9 cellular contexts compared by ENCODE assay signal in the genomic region with DNA sequence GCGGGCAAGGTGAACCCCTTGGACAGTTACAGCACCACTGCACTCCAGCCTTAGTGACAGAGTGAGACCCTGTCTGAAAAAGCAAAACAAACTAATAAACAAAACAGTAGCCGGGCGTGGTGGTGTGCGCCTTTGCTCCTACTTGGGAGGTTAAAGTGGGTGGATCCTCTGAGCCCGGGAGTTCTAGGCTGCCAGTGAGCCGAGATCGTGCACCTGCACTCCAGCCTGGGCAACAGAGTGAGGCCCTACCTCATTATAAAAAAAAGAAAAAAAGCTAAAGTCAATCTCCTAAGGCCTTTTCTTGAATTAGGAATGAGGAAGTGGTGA. TPM values are rescaled to one million over a fixed set of nuclear protein-coding genes. Genes with fewer than 3 reads are reported as not detected.
A peak's percentile ranks its signal among the peaks of the same experiment; 100 is the strongest.
DNase-seq lines count a peak whose midpoint lies in the region; ATAC-seq and TF ChIP-seq lines count a peak whose summit lies in the region.
"Had no signal": no experiment of that assay in that cellular context is flagged by ENCODE, and none has a peak within 500 bp of the region (broad histone marks: within the 10 kb centered on the region; RNA-seq: fewer than 3 reads in every experiment).

No MANE protein-coding gene starts in this region.

- no peak for ATAC-seq in left ventricle myocardium superior
- peak; percentile 24 to 49 for ATAC-seq in lower lobe of right lung

- DNase-seq in left ventricle myocardium inferior = no peak
- DNase-seq in left ventricle myocardium superior = no peak
- DNase-seq in activated T-helper 1 cell treated with anti-CD3 and anti-CD28 coated beads, Interleukin-12 subunit alpha, Interleukin-12 subunit beta, Interleukin-2, Interleukin-4 antibody, amounts not matched to agents 30 ng/mL and 10 ng/mL and 1 ng/mL, durations not matched to agents 14 hours and 24 hours and 36 hours (ENCODE audit: low spot score) = no peak
- DNase-seq in lower lobe of right lung = no peak
- DNase-seq in vagina (ENCODE audit: extremely low spot score in 2 of 2) = no peak
- no peak for DNase-seq in effector CD8-positive, alpha-beta T cell (lab: John Stamatoyannopoulos, UW)
- DNase-seq in NCI-H2227 treated with DMSO at 0.1 percent for 48 hours (lab: John Stamatoyannopoulos, UW) = no peak
- no peak for DNase-seq in activated effector memory CD4-positive, alpha-beta T cell treated with anti-CD3 and anti-CD28 coated beads, Interleukin-2, amount 50 U/mL, for 16 hours

- H3K36me3 ChIP-seq in left ventricle myocardium inferior = no peaks in the 10 kb centered on the region
- H3K36me3 ChIP-seq in lower lobe of right lung = no peaks in the 10 kb centered on the region
- no peaks in the 10 kb centered on the region for H3K36me3 ChIP-seq in vagina

- H3K27me3 Mint-ChIP-seq in activated T-helper 1 cell treated with anti-CD3 and anti-CD28 coated beads, Interleukin-12 subunit alpha, Interleukin-12 subunit beta, Interleukin-2, Interleukin-4 antibody, amounts not matched to agents 30 ng/mL and 10 ng/mL and 1 ng/mL, durations not matched to agents 14 hours and 24 hours and 36 hours (ENCODE audit: insufficient read depth) = no peaks in the 10 kb centered on the region

- peak overlapping the region; percentile 78 for H3K4me3 Mint-ChIP-seq in activated T-helper 1 cell treated with anti-CD3 and anti-CD28 coated beads, Interleukin-12 subunit alpha, Interleukin-12 subunit beta, Interleukin-2, Interleukin-4 antibody, amounts not matched to agents 30 ng/mL and 10 ng/mL and 1 ng/mL, durations not matched to agents 14 hours and 24 hours and 36 hours

- H3K4me3 ChIP-seq in left ventricle myocardium inferior = peak overlapping the region; percentile 67
- H3K4me3 ChIP-seq in lower lobe of right lung = peak overlapping the region; percentile 53
- peak overlapping the region; percentile 50 to 51 for H3K4me3 ChIP-seq in vagina
- H3K4me3 ChIP-seq: SK-N-MC had no signal

- TF ChIP-seq CTCF in left ventricle myocardium inferior (IDR thresholded peaks at IDR 0.05; ENCODE audit: borderline replicate concordance) (no peak), lower lobe of right lung (IDR thresholded peaks at IDR 0.05) (no peak), vagina (IDR thresholded peaks at IDR 0.05) (no peak)

- peaks cover 4% of the 10 kb centered on the region for H3K9me3 ChIP-seq in left ventricle myocardium inferior (replicated peaks)
- no peaks in the 10 kb centered on the region for H3K9me3 ChIP-seq in lower lobe of right lung
- H3K9me3 ChIP-seq in vagina = no peaks in the 10 kb centered on the region

- H3K27me3 ChIP-seq in left ventricle myocardium inferior (ENCODE audit: low read depth) (no peaks in the 10 kb centered on the region), lower lobe of right lung (ENCODE audit: low read depth) (no peaks in the 10 kb centered on the region), vagina (no peaks in the 10 kb centered on the region)

- H3K4me1 ChIP-seq in left ventricle myocardium inferior (peaks cover 18% of the 10 kb centered on the region), lower lobe of right lung (peaks cover 9% of the 10 kb centered on the region), vagina (peaks cover 11% of the 10 kb centered on the region)

- no peak for TF ChIP-seq POLR2A in vagina (IDR thresholded peaks at IDR 0.05)

- peak overlapping the region; percentile 87 for H3K27ac ChIP-seq in left ventricle myocardium inferior (replicated peaks)
- peak overlapping the region; percentile 76 for H3K27ac ChIP-seq in lower lobe of right lung
- H3K27ac ChIP-seq in vagina = peak overlapping the region; percentile 89
- H3K27ac ChIP-seq: SK-N-MC had no signal

- H3K9me3 Mint-ChIP-seq in activated T-helper 1 cell treated with anti-CD3 and anti-CD28 coated beads, Interleukin-12 subunit alpha, Interleukin-12 subunit beta, Interleukin-2, Interleukin-4 antibody, amounts not matched to agents 30 ng/mL and 10 ng/mL and 1 ng/mL, durations not matched to agents 14 hours and 24 hours and 36 hours = peaks cover 4% of the 10 kb centered on the region

- no peaks in the 10 kb centered on the region for H3K36me3 Mint-ChIP-seq in activated T-helper 1 cell treated with anti-CD3 and anti-CD28 coated beads, Interleukin-12 subunit alpha, Interleukin-12 subunit beta, Interleukin-2, Interleukin-4 antibody, amounts not matched to agents 30 ng/mL and 10 ng/mL and 1 ng/mL, durations not matched to agents 14 hours and 24 hours and 36 hours (ENCODE audit: low read depth)

- intact Hi-C loops in left ventricle myocardium inferior (cut with micrococcal nuclease) = no loop called here
- intact Hi-C loops in left ventricle myocardium superior (cut with micrococcal nuclease) = no loop called here
- intact Hi-C loops in activated T-helper 1 cell treated with anti-CD3 and anti-CD28 coated beads, Interleukin-12 subunit alpha, Interleukin-12 subunit beta, Interleukin-2, Interleukin-4 antibody, amounts not matched to agents 30 ng/mL and 10 ng/mL and 1 ng/mL, durations not matched to agents 14 hours and 24 hours and 36 hours (cut with micrococcal nuclease) = no loop called here
- intact Hi-C loops in lower lobe of right lung (cut with DNase I) = no loop called here
- intact Hi-C loops in vagina (cut with DNase I) = no loop called here

- H3K4me1 Mint-ChIP-seq in activated T-helper 1 cell treated with anti-CD3 and anti-CD28 coated beads, Interleukin-12 subunit alpha, Interleukin-12 subunit beta, Interleukin-2, Interleukin-4 antibody, amounts not matched to agents 30 ng/mL and 10 ng/mL and 1 ng/mL, durations not matched to agents 14 hours and 24 hours and 36 hours (ENCODE audit: low read depth) = peaks cover 20% of the 10 kb centered on the region

- peak overlapping the region; percentile 92 for H3K27ac Mint-ChIP-seq in activated T-helper 1 cell treated with anti-CD3 and anti-CD28 coated beads, Interleukin-12 subunit alpha, Interleukin-12 subunit beta, Interleukin-2, Interleukin-4 antibody, amounts not matched to agents 30 ng/mL and 10 ng/mL and 1 ng/mL, durations not matched to agents 14 hours and 24 hours and 36 hours

RNA-seq across cellular contexts. Expression of a gene that starts 24.7 kb away (rescaled TPM):
- 11.5 TPM for total RNA-seq in left ventricle myocardium inferior
- total RNA-seq in left ventricle myocardium superior = 10.9 TPM
- total RNA-seq in activated T-helper 1 cell treated with anti-CD3 and anti-CD28 coated beads, Interleukin-12 subunit alpha, Interleukin-12 subunit beta, Interleukin-2, Interleukin-4 antibody, amounts not matched to agents 30 ng/mL and 10 ng/mL and 1 ng/mL, durations not matched to agents 14 hours and 24 hours and 36 hours = 29.9 and 31.9 TPM in 2 replicates
- total RNA-seq in lower lobe of right lung = 46.1 TPM
- 23.1 TPM for total RNA-seq in vagina
